ENCODE assay signal across 14 cellular contexts in the genomic region with DNA sequence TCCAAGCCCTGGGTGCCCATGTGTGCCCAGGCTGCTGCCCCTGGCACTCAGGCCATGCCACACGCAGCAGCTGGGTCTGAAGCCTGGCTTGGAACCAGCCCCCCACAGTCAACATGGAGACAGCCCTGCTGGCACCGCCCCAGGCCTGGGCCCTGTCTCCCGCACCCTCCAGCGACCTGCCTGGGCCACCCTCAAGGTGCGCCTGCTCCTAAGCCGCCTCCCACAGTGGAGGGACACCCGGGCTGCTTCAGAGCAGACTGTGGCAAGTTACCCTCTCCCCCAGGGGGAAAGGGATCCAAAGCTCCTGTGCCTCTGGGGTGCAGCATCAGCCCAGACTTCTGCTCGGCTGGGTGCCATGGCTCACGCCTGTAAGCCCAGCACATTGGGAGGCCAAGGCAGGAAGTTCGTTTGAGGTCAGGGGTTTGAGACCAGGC. TPM values are rescaled to one million over a fixed set of nuclear protein-coding genes. Genes with fewer than 3 reads are reported as not detected.
A peak's percentile ranks its signal among the peaks of the same experiment; 100 is the strongest.
DNase-seq lines count a peak whose midpoint lies in the region; ATAC-seq and TF ChIP-seq lines count a peak whose summit lies in the region.
"Had no signal": no experiment of that assay in that cellular context is flagged by ENCODE, and none has a peak within 500 bp of the region (broad histone marks: within the 10 kb centered on the region; RNA-seq: fewer than 3 reads in every experiment).

No MANE protein-coding gene starts in this region.

- peak; percentile 17 for ATAC-seq in activated naive CD8-positive, alpha-beta T cell treated with anti-CD3 and anti-CD28 coated beads, Interleukin-2, amount 10 ng/mL, durations not matched to agents 7 days and 5 days (ENCODE audit: low read depth)

- H3K4me3 ChIP-seq in MG63, result no peak overlapping the region
- H3K4me3 ChIP-seq in hepatocyte, result no peak overlapping the region
- H3K4me3 ChIP-seq in testis, result no peak overlapping the region
- H3K4me3 ChIP-seq in endodermal cell (ENCODE audit: low read length), result no peak overlapping the region

- H3K4me1 ChIP-seq in hepatocyte (ENCODE audit: insufficient read depth) (peaks cover 42% of the 10 kb centered on the region), testis (peaks cover 73% of the 10 kb centered on the region), endodermal cell (ENCODE audit: control insufficient read depth, insufficient read depth, low read length) (peaks cover 23% of the 10 kb centered on the region)

- no peak overlapping the region for H2AFZ ChIP-seq in hepatocyte

- no peaks in the 10 kb centered on the region for H3K36me3 Mint-ChIP-seq in activated naive CD8-positive, alpha-beta T cell treated with anti-CD3 and anti-CD28 coated beads, Interleukin-2, amount 10 ng/mL, durations not matched to agents 7 days and 5 days
- no peaks in the 10 kb centered on the region for H3K36me3 Mint-ChIP-seq in endodermal cell (ENCODE audit: low read depth)

- WGBS in hepatocyte (ENCODE audit: low lambda C conversion rate, missing lambda C conversion rate), result 90% methylated on average over 10 of the region's 10 CpGs
- 79 to 100% methylated on average over 1 to 10 of the region's 10 CpGs for WGBS in testis, 2 donors
- WGBS in endodermal cell (ENCODE audit: insufficient coverage in 1 of 2, insufficient read length in 1 of 2), 2 experiments, result 84 to 92% methylated on average over 9 to 10 of the region's 10 CpGs

- no peaks in the 10 kb centered on the region for H3K9me3 ChIP-seq in MG63
- no peaks in the 10 kb centered on the region for H3K9me3 ChIP-seq in hepatocyte (ENCODE audit: low read depth)
- no peaks in the 10 kb centered on the region for H3K9me3 ChIP-seq in testis
- H3K9me3 ChIP-seq in endodermal cell (ENCODE audit: control insufficient read depth, low read length), result no peaks in the 10 kb centered on the region

- H3K27ac ChIP-seq in hepatocyte (peak overlapping the region; percentile 16), testis (peak overlapping the region; percentile 47 to 65), endodermal cell (ENCODE audit: low read depth, low read length) (no peak overlapping the region)

- DNase-seq in MG63, result peak; percentile 40
- no peak for DNase-seq in activated naive CD8-positive, alpha-beta T cell treated with anti-CD3 and anti-CD28 coated beads, Interleukin-2, amount 10 ng/mL, durations not matched to agents 7 days and 5 days
- DNase-seq in hepatocyte (ENCODE audit: low spot score), result no peak
- no peak for DNase-seq in testis
- DNase-seq in NCI-H2227 (lab: John Stamatoyannopoulos, UW; ENCODE audit: unreplicated experiment), result no peak
- DNase-seq in GM19240 (ENCODE audit: insufficient read length, low spot score), result no peak
- DNase-seq in endodermal cell, result no peak
- DNase-seq: activated B cell treated with CpG ODN at 0.5 μM for 24 hours; activated naive CD4-positive, alpha-beta T cell treated with anti-CD3 and anti-CD28 coated beads for 36 hours; DMS 273 treated with DMSO at 0.1 percent for 48 hours; HFFc6; hippocampal formation; Karpas-422; SHP77 treated with DMSO at 0.1 percent for 48 hours had no signal

- POLR2A ChIA-PET in activated naive CD8-positive, alpha-beta T cell treated with anti-CD3 and anti-CD28 coated beads, Interleukin-2, amount 10 ng/mL, durations not matched to agents 7 days and 5 days (lab: Charles Lee), result interaction anchor here (1.1 to 3.4 kb wide), 6 partner anchors 8 to 65 kb away, joined by 3 to 25 read pairs (median 8); a partner anchor contains a TSS

- H3K27me3 Mint-ChIP-seq in activated naive CD8-positive, alpha-beta T cell treated with anti-CD3 and anti-CD28 coated beads, Interleukin-2, amount 10 ng/mL, durations not matched to agents 7 days and 5 days, result no peaks in the 10 kb centered on the region
- no peaks in the 10 kb centered on the region for H3K27me3 Mint-ChIP-seq in endodermal cell (ENCODE audit: insufficient read depth)
- H3K27me3 Mint-ChIP-seq: activated B cell treated with CpG ODN at 0.5 μM for 24 hours had no signal

- no peak overlapping the region for H3K9ac ChIP-seq in endodermal cell (ENCODE audit: extremely low read depth, low read length, poor library complexity, severe bottlenecking)

- intact Hi-C loops in testis (cut with DNase I; ENCODE audit: low total_unique reads), result no loop called here

- no peaks in the 10 kb centered on the region for H3K9me3 Mint-ChIP-seq in activated naive CD8-positive, alpha-beta T cell treated with anti-CD3 and anti-CD28 coated beads, Interleukin-2, amount 10 ng/mL, durations not matched to agents 7 days and 5 days
- no peaks in the 10 kb centered on the region for H3K9me3 Mint-ChIP-seq in endodermal cell
- H3K9me3 Mint-ChIP-seq: activated B cell treated with CpG ODN at 0.5 μM for 24 hours; activated naive CD4-positive, alpha-beta T cell treated with anti-CD3 and anti-CD28 coated beads for 36 hours; HFFc6 had no signal

- TF ChIP-seq CTCF in hepatocyte (IDR thresholded peaks at IDR 0.05; ENCODE audit: poor library complexity) (no peak), testis (IDR thresholded peaks at IDR 0.05) (no peak), endodermal cell (conservative IDR thresholded peaks at IDR 0.05) (no peak)

- no peak for TF ChIP-seq POLR2A in testis (IDR thresholded peaks at IDR 0.05)

- peaks cover 92% of the 10 kb centered on the region for H4K20me1 ChIP-seq in hepatocyte (ENCODE audit: insufficient read depth, poor library complexity, severe bottlenecking)

- peaks cover 98% of the 10 kb centered on the region for H3K79me2 ChIP-seq in hepatocyte

- H3K27me3 ChIP-seq in MG63 (no peaks in the 10 kb centered on the region), hepatocyte (no peaks in the 10 kb centered on the region), testis (no peaks in the 10 kb centered on the region), endodermal cell (ENCODE audit: control insufficient read depth, insufficient read depth, low read length, poor library complexity, severe bottlenecking) (no peaks in the 10 kb centered on the region)

- H3K4me3 Mint-ChIP-seq in activated naive CD8-positive, alpha-beta T cell treated with anti-CD3 and anti-CD28 coated beads, Interleukin-2, amount 10 ng/mL, durations not matched to agents 7 days and 5 days, result peak overlapping the region; percentile 43
- no peak overlapping the region for H3K4me3 Mint-ChIP-seq in endodermal cell
- H3K4me3 Mint-ChIP-seq: activated B cell treated with CpG ODN at 0.5 μM for 24 hours; activated naive CD4-positive, alpha-beta T cell treated with anti-CD3 and anti-CD28 coated beads for 36 hours had no signal

- H3K27ac Mint-ChIP-seq in activated naive CD8-positive, alpha-beta T cell treated with anti-CD3 and anti-CD28 coated beads, Interleukin-2, amount 10 ng/mL, durations not matched to agents 7 days and 5 days, result peak overlapping the region; percentile 82
- no peak overlapping the region for H3K27ac Mint-ChIP-seq in endodermal cell
- H3K27ac Mint-ChIP-seq: activated B cell treated with CpG ODN at 0.5 μM for 24 hours; activated naive CD4-positive, alpha-beta T cell treated with anti-CD3 and anti-CD28 coated beads for 36 hours had no signal

- peaks cover 58% of the 10 kb centered on the region for H3K4me1 Mint-ChIP-seq in activated naive CD8-positive, alpha-beta T cell treated with anti-CD3 and anti-CD28 coated beads, Interleukin-2, amount 10 ng/mL, durations not matched to agents 7 days and 5 days
- peaks cover 30% of the 10 kb centered on the region for H3K4me1 Mint-ChIP-seq in endodermal cell

- H3K4me2 ChIP-seq in hepatocyte, result no peak overlapping the region

- H3K36me3 ChIP-seq in MG63 (peaks cover 9% of the 10 kb centered on the region), hepatocyte (replicated peaks; ENCODE audit: insufficient read depth, low read depth) (no peaks in the 10 kb centered on the region), testis (ENCODE audit: low read depth, missing control alignments) (no peaks in the 10 kb centered on the region), endodermal cell (ENCODE audit: control insufficient read depth, insufficient read depth, low read length) (no peaks in the 10 kb centered on the region)

- H3K9me2 ChIP-seq in hepatocyte (replicated peaks; ENCODE audit: insufficient read depth), result no peaks in the 10 kb centered on the region

RNA-seq across cellular contexts. Expression of a gene that starts 15.8 kb away (rescaled TPM):
- 12.2 and 22.1 TPM in 2 replicates for total RNA-seq in MG63 (2014; rRNA removed; shearing (Covaris generic); ENCODE audit: low replicate concordance)
- 10 to 100 TPM; 28.5 to 31.2 TPM for total RNA-seq in activated naive CD8-positive, alpha-beta T cell treated with anti-CD3 and anti-CD28 coated beads, Interleukin-2, amount 10 ng/mL, durations not matched to agents 7 days and 5 days
- 3.9 and 11.0 TPM in 2 replicates for total RNA-seq in hepatocyte
- 15.0 and 18.1 TPM in 2 replicates for polyA plus RNA-seq in hepatocyte
- total RNA-seq in testis, result 10 to 100 TPM; 75.8 to 76.1 TPM
- 48.0 TPM for polyA plus RNA-seq in testis (ENCODE audit: insufficient read depth, low read depth, low replicate concordance)
- total RNA-seq in endodermal cell, result 10 to 100 TPM; 10.9 to 15.4 TPM
- 7.1 TPM for polyA plus RNA-seq in endodermal cell (2013, experiment 1 of 2)
- 6.6 TPM for polyA plus RNA-seq in endodermal cell (2013, experiment 2 of 2)

RNA-seq across cellular contexts. Expression of a gene that starts 37.3 kb away (rescaled TPM):
- 291 and 381 TPM in 2 replicates for total RNA-seq in MG63 (2014; rRNA removed; shearing (Covaris generic); ENCODE audit: low replicate concordance)
- total RNA-seq in activated naive CD8-positive, alpha-beta T cell treated with anti-CD3 and anti-CD28 coated beads, Interleukin-2, amount 10 ng/mL, durations not matched to agents 7 days and 5 days, result 100 to 1,000 TPM; 261 to 275 TPM
- total RNA-seq in hepatocyte (183 and 195 TPM in 2 replicates), testis (100 to 1,000 TPM; 587 to 614 TPM), endodermal cell (100 to 1,000 TPM; 277 to 336 TPM)
- polyA plus RNA-seq in hepatocyte (247 and 262 TPM in 2 replicates), testis (ENCODE audit: insufficient read depth, low read depth, low replicate concordance) (571 TPM)
- polyA plus RNA-seq in endodermal cell (2013, experiment 1 of 2), result 178 TPM
- polyA plus RNA-seq in endodermal cell (2013, experiment 2 of 2), result 167 TPM

RNA-seq across cellular contexts. Expression of a gene that starts 51.6 kb away (rescaled TPM):
- total RNA-seq in MG63 (2014; rRNA removed; shearing (Covaris generic); ENCODE audit: low replicate concordance), result 140 and 145 TPM in 2 replicates
- total RNA-seq in activated naive CD8-positive, alpha-beta T cell treated with anti-CD3 and anti-CD28 coated beads, Interleukin-2, amount 10 ng/mL, durations not matched to agents 7 days and 5 days, result 100 to 1,000 TPM in 1 of 2 experiments, 10 to 100 TPM in 1; 96.7 to 105 TPM
- total RNA-seq in hepatocyte (76.3 and 91.7 TPM in 2 replicates), testis (100 to 1,000 TPM; 124 to 133 TPM), endodermal cell (100 to 1,000 TPM; 108 to 115 TPM)
- polyA plus RNA-seq in hepatocyte (85.7 and 89.2 TPM in 2 replicates), testis (ENCODE audit: insufficient read depth, low read depth, low replicate concordance) (163 TPM)
- 131 TPM for polyA plus RNA-seq in endodermal cell (2013, experiment 1 of 2)
- 120 TPM for polyA plus RNA-seq in endodermal cell (2013, experiment 2 of 2)
